In genomic region chr5:179217356-179217755, GRCh38 we compare ENCODE assay signal across 1 cellular context.
TF ChIP-seq lines count a peak whose summit lies in the region.

No MANE protein-coding gene starts in this region.

TF ChIP-seq in H1, 55 proteins besides CTCF, POLR2A, EP300 and RAD21:
- TF ChIP-seq ATF2 (IDR thresholded peaks at IDR 0.05; ENCODE audit: low read length) = no peak
- TF ChIP-seq SP2 (IDR thresholded peaks at IDR 0.05; ENCODE audit: low read length) = no peak
- no peak for TF ChIP-seq BACH1 (IDR thresholded peaks at IDR 0.05; ENCODE audit: low read length)
- TF ChIP-seq JUN (IDR thresholded peaks at IDR 0.05; ENCODE audit: low read depth, low read length) = no peak
- TF ChIP-seq CTBP2 (IDR thresholded peaks at IDR 0.05; ENCODE audit: borderline replicate concordance, insufficient read depth, insufficient read length, low read length) = no peak
- no peak for TF ChIP-seq TAF1 (IDR thresholded peaks at IDR 0.05; ENCODE audit: low read depth, low read length)
- TF ChIP-seq CBX8 (IDR thresholded peaks at IDR 0.05; ENCODE audit: borderline replicate concordance, low read depth, low read length) = no peak
- no peak for TF ChIP-seq GTF2F1 (IDR thresholded peaks at IDR 0.05; ENCODE audit: borderline replicate concordance, low read depth, low read length)
- TF ChIP-seq NRF1 (IDR thresholded peaks at IDR 0.05; ENCODE audit: low read depth, low read length) = no peak
- TF ChIP-seq HDAC2 (IDR thresholded peaks at IDR 0.05; ENCODE audit: borderline replicate concordance in 1 of 2, low read depth in 2 of 2, low read length in 2 of 2) = no peak
